Comparison of ENCODE assay signal across 18 cellular contexts in the genomic region with DNA sequence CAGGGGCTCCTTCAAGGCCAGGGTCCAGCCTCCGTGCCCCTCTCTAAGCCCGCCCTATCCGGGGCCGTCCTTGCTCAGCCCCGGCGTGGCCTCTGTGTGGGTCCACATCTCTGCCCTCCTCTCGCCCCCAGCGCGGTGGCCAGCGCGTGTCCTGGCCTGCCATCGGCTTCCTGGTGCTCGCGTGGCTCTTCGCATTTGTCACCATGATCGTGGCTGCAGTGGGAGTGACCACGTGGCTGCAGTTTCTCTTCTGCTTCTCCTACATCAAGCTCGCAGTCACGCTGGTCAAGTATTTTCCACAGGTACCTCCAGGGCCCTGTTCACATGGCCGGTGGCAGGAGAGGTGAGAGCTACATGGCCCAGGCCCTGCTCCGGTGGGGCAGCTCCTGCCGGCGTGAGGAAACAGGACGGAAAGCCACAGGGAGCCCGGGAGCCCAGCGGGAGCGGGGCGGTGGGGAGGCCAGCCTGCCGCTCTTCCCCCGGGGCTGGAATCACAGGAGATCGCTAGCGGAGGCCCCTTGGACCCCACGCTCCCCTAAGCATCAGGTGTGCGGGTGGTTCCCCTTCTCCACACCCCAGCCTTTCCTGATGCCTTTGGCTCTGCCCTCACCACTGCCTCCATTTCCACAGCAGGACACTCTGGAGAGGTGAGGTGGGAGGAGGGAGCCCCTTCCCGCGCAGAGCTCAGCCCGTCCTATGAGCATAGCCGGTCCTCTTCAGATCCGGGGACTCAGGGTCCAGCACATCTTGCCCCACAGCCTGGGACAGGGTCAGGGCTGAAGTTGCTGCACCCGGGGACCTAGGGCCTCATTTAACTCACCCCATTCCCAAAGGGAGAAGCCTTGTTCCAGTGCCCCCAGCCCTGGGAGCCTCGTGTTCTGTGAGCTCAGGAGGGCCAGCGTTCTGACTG. TPM values are rescaled to one million over a fixed set of nuclear protein-coding genes. Genes with fewer than 3 reads are reported as not detected.
DNase-seq lines count a peak whose midpoint lies in the region; ATAC-seq, FAIRE-seq and TF ChIP-seq lines count a peak whose summit lies in the region.
"Had no signal": no experiment of that assay in that cellular context is flagged by ENCODE, and none has a peak within 500 bp of the region (broad histone marks: within the 10 kb centered on the region; RNA-seq: fewer than 3 reads in every experiment).

No MANE protein-coding gene starts in this region.

- TF ChIP-seq EP300 in H1 (IDR thresholded peaks at IDR 0.05; ENCODE audit: borderline replicate concordance in 1 of 2, low read depth in 2 of 2, low read length in 2 of 2) = no peak

- no peaks in the 10 kb centered on the region for H3K79me2 ChIP-seq in H1 (ENCODE audit: control insufficient read depth in 1 of 2, insufficient read depth in 2 of 2, low read length in 2 of 2)

- no peak overlapping the region for H2BK15ac ChIP-seq in H1 (ENCODE audit: low read length)

- no peak overlapping the region for H3K23ac ChIP-seq in H1 (ENCODE audit: insufficient read length)

- H3K27me3 ChIP-seq in H1 (replicated peaks in 1 of 4; ENCODE audit: control insufficient read depth in 3 of 4, extremely low read depth in 1 of 4, insufficient read depth in 3 of 4, low read length in 3 of 4) = no peaks in the 10 kb centered on the region
- no peaks in the 10 kb centered on the region for H3K27me3 ChIP-seq in CD4-positive, alpha-beta T cell (ENCODE audit: control insufficient read depth, insufficient read depth, low read length)
- H3K27me3 ChIP-seq: gastrocnemius medialis, SJSA1 had no signal

- no peaks in the 10 kb centered on the region for H3K27me3 Mint-ChIP-seq in CD4-positive, alpha-beta T cell
- H3K27me3 Mint-ChIP-seq: activated naive CD8-positive, alpha-beta T cell had no signal

- H3K4me1 ChIP-seq in H1 (replicated peaks in 1 of 4; ENCODE audit: control insufficient read depth in 3 of 4, insufficient read depth in 4 of 4, low read length in 3 of 4) = peaks cover 0 to 3% (median 1%) of the 10 kb centered on the region in 4 experiments; a peak in 3 of 7 replicates

- no peak for ATAC-seq in CD4-positive, alpha-beta T cell (ENCODE audit: poor library complexity)
- ATAC-seq: gastrocnemius medialis had no signal

- peaks cover 0 to 6% (median 2%) of the 10 kb centered on the region in 4 experiments; a peak in 4 of 8 replicates for H3K36me3 ChIP-seq in H1 (ENCODE audit: control insufficient read depth in 2 of 4, insufficient read depth in 4 of 4, low read length in 3 of 4)

- H3K4me2 ChIP-seq in H1 (ENCODE audit: insufficient read depth in 1 of 2, low read depth in 2 of 2, low read length in 2 of 2) = no peak overlapping the region
- H3K4me2 ChIP-seq: KMS-11 had no signal

- H3K18ac ChIP-seq in H1 (ENCODE audit: extremely low read depth, low read length) = no peak overlapping the region

- no peak overlapping the region for H2BK5ac ChIP-seq in H1 (ENCODE audit: low read depth, low read length)

- H2AFZ ChIP-seq in H1 (ENCODE audit: low read length) = no peak overlapping the region

- no peak overlapping the region for H4K91ac ChIP-seq in H1 (replicated peaks; ENCODE audit: insufficient read length, low read length)

- CTCF ChIA-PET in H1 (lab: Charles Lee; ENCODE audit: partially characterized antibody) = interaction anchor here (1.5 to 4.2 kb wide), 3 partner anchors 9 to 25 kb away, joined by 5 to 20 read pairs (median 7); no protein-coding TSS in a partner anchor
- CTCF ChIA-PET in CD4-positive, alpha-beta T cell (lab: Charles Lee) = no interaction called here

- H3K14ac ChIP-seq in H1 (ENCODE audit: insufficient read length) = no peak overlapping the region

- H3K4ac ChIP-seq in H1 (replicated peaks; ENCODE audit: insufficient read length, low read depth, low read length) = no peak overlapping the region

- H3K4me1 Mint-ChIP-seq in CD4-positive, alpha-beta T cell (ENCODE audit: low read depth) = no peaks in the 10 kb centered on the region

- H2BK120ac ChIP-seq in H1 (replicated peaks; ENCODE audit: low read depth, low read length) = no peak overlapping the region

- H3K9me3 ChIP-seq in H1 (ENCODE audit: insufficient read depth in 2 of 2, low read depth in 1 of 2, low read length in 1 of 2) = no peaks in the 10 kb centered on the region
- H3K9me3 ChIP-seq in CD4-positive, alpha-beta T cell (ENCODE audit: control insufficient read depth, low read length) = no peaks in the 10 kb centered on the region
- H3K9me3 ChIP-seq: gastrocnemius medialis, SJSA1 had no signal

- peaks cover 4 to 5% of the 10 kb centered on the region in 2 experiments for H4K20me1 ChIP-seq in H1 (replicated peaks in 1 of 2; ENCODE audit: control insufficient read depth in 1 of 2, insufficient read depth in 2 of 2, low read length in 2 of 2)

- H3K23me2 ChIP-seq in H1 (ENCODE audit: low read depth, low read length) = no peaks in the 10 kb centered on the region; the same call in 1 of the 2 replicates

- no peak overlapping the region for H3K27ac ChIP-seq in H1 (ENCODE audit: low read depth, low read length)
- H3K27ac ChIP-seq in CD4-positive, alpha-beta T cell (ENCODE audit: low read depth, low read length) = no peak overlapping the region
- H3K27ac ChIP-seq: KMS-11 had no signal

- H3K4me3 ChIP-seq in H1 (ENCODE audit: extremely low read depth in 1 of 4, insufficient read depth in 2 of 4, low read depth in 3 of 4, low read length in 4 of 4) = no peak overlapping the region
- H3K4me3 ChIP-seq: gastrocnemius medialis, SJSA1 had no signal

- H3K36me3 Mint-ChIP-seq in CD4-positive, alpha-beta T cell (ENCODE audit: low read depth) = no peaks in the 10 kb centered on the region
- H3K36me3 Mint-ChIP-seq: activated naive CD8-positive, alpha-beta T cell had no signal

- no peak for TF ChIP-seq POLR2A in H1 (IDR thresholded peaks at IDR 0.05; ENCODE audit: control extremely low read depth in 1 of 2, low read depth in 2 of 2, low read length in 2 of 2)

- WGBS in H1 (ENCODE audit: extremely low coverage in 1 of 2, insufficient coverage in 1 of 2, insufficient read length in 1 of 2, insufficient replicate concordance in 2 of 2, low coverage in 1 of 2, low lambda C conversion rate in 2 of 2, missing lambda C conversion rate in 1 of 2), 2 experiments = 93% methylated on average over 35 of the region's 42 CpGs; no CpG with 5 or more reads in 1 of the 2 experiments

- H2AK5ac ChIP-seq in H1 (ENCODE audit: low read depth, low read length) = no peak overlapping the region

- intact Hi-C loops in posterior vena cava (cut with DNase I) = no loop called here
- intact Hi-C loops in CD4-positive, alpha-beta T cell (cut with DNase I, micrococcal nuclease) = no loop called here

- FAIRE-seq in HTR-8/SVneo (lab: Jason Lieb, UNC) = peak; percentile 67
- FAIRE-seq in H1 (lab: Jason Lieb, UNC) = no peak
- FAIRE-seq: D721Med had no signal

- peak; percentile 61 for DNase-seq in Ammon's horn (ENCODE audit: low spot score)
- no peak for DNase-seq in HTR-8/SVneo (ENCODE audit: insufficient read length, low spot score)
- DNase-seq in H1 (ENCODE audit: low read depth in 1 of 2, low spot score in 2 of 2) = no peak
- peak; percentile 80 for DNase-seq in posterior vena cava (ENCODE audit: low spot score)
- no peak for DNase-seq in NCI-H345 treated with DMSO at 0.1 percent for 48 hours (lab: John Stamatoyannopoulos, UW; ENCODE audit: unreplicated experiment)
- no peak for DNase-seq in activated CD8-positive, alpha-beta memory T cell treated with anti-CD3 and anti-CD28 coated beads for 24 hours
- no peak for DNase-seq in NCI-H1694 (lab: John Stamatoyannopoulos, UW)
- no peak for DNase-seq in CD4-positive, alpha-beta T cell
- DNase-seq: activated CD4-positive, alpha-beta T cell treated with anti-CD3 and anti-CD28 coated beads for 4 hours; cerebellar nuclear complex; gastrocnemius medialis; mesendoderm; NCI-H1436; NCI-H446 had no signal

- no peak overlapping the region for H2BK12ac ChIP-seq in H1 (ENCODE audit: low read depth, low read length)

- H4K5ac ChIP-seq in H1 (ENCODE audit: insufficient read length, low read depth, low read length) = no peak overlapping the region

- peak overlapping the region; percentile 21 for H4K8ac ChIP-seq in H1 (ENCODE audit: extremely low read depth, insufficient read depth, low read length)

- H3K79me1 ChIP-seq in H1 (ENCODE audit: low read depth, low read length) = no peaks in the 10 kb centered on the region; the same call in 1 of the 2 replicates

- no peak overlapping the region for H3K56ac ChIP-seq in H1 (replicated peaks; ENCODE audit: insufficient read length, low read depth, low read length)

- POLR2A ChIA-PET in H1 (lab: Charles Lee; ENCODE audit: partially characterized antibody) = interaction anchor here (1.9 to 18.4 kb wide), 4 partner anchors 6 to 16 kb away, joined by 5 to 194 read pairs (median 102); partner anchors contain the start of genes EMC6 and TAX1BP3
- POLR2A ChIA-PET in CD4-positive, alpha-beta T cell (lab: Charles Lee) = no interaction called here

- TF ChIP-seq RAD21 in H1 (IDR thresholded peaks at IDR 0.05 in 1 of 2, conservative IDR thresholded peaks at IDR 0.05 in 1 of 2; ENCODE audit: low read depth in 2 of 2, low read length in 2 of 2) = no peak

- no peak overlapping the region for H3K27ac Mint-ChIP-seq in CD4-positive, alpha-beta T cell
- H3K27ac Mint-ChIP-seq: activated naive CD8-positive, alpha-beta T cell had no signal

- H3K9ac ChIP-seq in H1 (replicated peaks in 1 of 4; ENCODE audit: extremely low read depth in 1 of 4, low read depth in 3 of 4, low read length in 3 of 4) = no peak overlapping the region
- H3K9ac ChIP-seq: KMS-11 had no signal

- no peak overlapping the region for H2BK20ac ChIP-seq in H1 (ENCODE audit: low read length)

- H3K4me3 Mint-ChIP-seq in CD4-positive, alpha-beta T cell = no peak overlapping the region
- H3K4me3 Mint-ChIP-seq: activated naive CD8-positive, alpha-beta T cell had no signal

- no peaks in the 10 kb centered on the region for H3K9me3 Mint-ChIP-seq in CD4-positive, alpha-beta T cell

- TF ChIP-seq CTCF in H1 (IDR thresholded peaks at IDR 0.05; ENCODE audit: control extremely low read depth in 1 of 3, insufficient read depth in 1 of 3, low read depth in 1 of 3, low read length in 3 of 3) = no peak
- TF ChIP-seq CTCF in CD4-positive, alpha-beta T cell (IDR thresholded peaks at IDR 0.05) = no peak

RNA-seq across cellular contexts. Expression of gene TAX1BP3, which starts 10.2 kb away (rescaled TPM):
- total RNA-seq in H1 (2021; fragmentation: NEBNext Ultra II Directional; extraction: Animal tissue kit (Norgen Biotek cat#: 25700)) = 81.8 and 83.5 TPM in 2 replicates
- 65.3 and 87.8 TPM in 2 replicates for polyA plus RNA-seq in H1 (2011; rRNA removed)
- 57.7 TPM for polyA plus RNA-seq in H1 (2011; cell fraction: cytosol; rRNA removed)
- polyA plus RNA-seq in H1 (2011; cell fraction: nucleus; rRNA removed) = 65.3 TPM
- polyA plus RNA-seq in H1 (2012, experiment 1 of 2) = 52.0 to 62.8 TPM (median 59.9 TPM) in 4 replicates
- polyA plus RNA-seq in H1 (2012, experiment 2 of 2) = 59.4 TPM
- 43.5 TPM for polyA plus RNA-seq in H1 (2013, experiment 1 of 2)
- polyA plus RNA-seq in H1 (2013, experiment 2 of 2) = 41.3 TPM
- polyA minus RNA-seq in H1 (2011; rRNA and poly(A)+ RNA removed) = 24.4 and 26.0 TPM in 2 replicates
- 40.2 TPM for polyA minus RNA-seq in H1 (2011; cell fraction: cytosol; rRNA and poly(A)+ RNA removed)
- 31.9 TPM for polyA minus RNA-seq in H1 (2011; cell fraction: nucleus; rRNA and poly(A)+ RNA removed)
- 100 to 1,000 TPM; 106 to 126 TPM for total RNA-seq in posterior vena cava
- 1 to 10 TPM; 6.0 to 6.6 TPM for total RNA-seq in CD4-positive, alpha-beta T cell

RNA-seq across cellular contexts. Expression of gene EMC6, which starts 10.5 kb away (rescaled TPM):
- total RNA-seq in H1 (2021; fragmentation: NEBNext Ultra II Directional; extraction: Animal tissue kit (Norgen Biotek cat#: 25700)) = 81.5 and 86.5 TPM in 2 replicates
- polyA plus RNA-seq in H1 (2011; rRNA removed) = 193 and 201 TPM in 2 replicates
- 142 TPM for polyA plus RNA-seq in H1 (2011; cell fraction: cytosol; rRNA removed)
- polyA plus RNA-seq in H1 (2011; cell fraction: nucleus; rRNA removed) = 66.9 TPM
- polyA plus RNA-seq in H1 (2012, experiment 1 of 2) = 63.1 to 87.1 TPM (median 69.6 TPM) in 4 replicates
- 188 TPM for polyA plus RNA-seq in H1 (2012, experiment 2 of 2)
- 195 TPM for polyA plus RNA-seq in H1 (2013, experiment 1 of 2)
- polyA plus RNA-seq in H1 (2013, experiment 2 of 2) = 204 TPM
- polyA minus RNA-seq in H1 (2011; rRNA and poly(A)+ RNA removed) = 7.8 and 11.7 TPM in 2 replicates
- polyA minus RNA-seq in H1 (2011; cell fraction: cytosol; rRNA and poly(A)+ RNA removed) = 45.8 TPM
- 29.2 TPM for polyA minus RNA-seq in H1 (2011; cell fraction: nucleus; rRNA and poly(A)+ RNA removed)
- total RNA-seq in posterior vena cava = 10 to 100 TPM; 23.7 to 24.7 TPM
- total RNA-seq in CD4-positive, alpha-beta T cell = 10 to 100 TPM; 28.8 to 29.6 TPM

RNA-seq across cellular contexts. Expression of gene CTNS, which starts 21.6 kb away (rescaled TPM):
- total RNA-seq in H1 (2021; fragmentation: NEBNext Ultra II Directional; extraction: Animal tissue kit (Norgen Biotek cat#: 25700)) = 12.9 and 16.4 TPM in 2 replicates
- 11.6 and 13.1 TPM in 2 replicates for polyA plus RNA-seq in H1 (2011; rRNA removed)
- polyA plus RNA-seq in H1 (2011; cell fraction: cytosol; rRNA removed) = 11.9 TPM
- polyA plus RNA-seq in H1 (2011; cell fraction: nucleus; rRNA removed) = 22.3 TPM
- polyA plus RNA-seq in H1 (2012, experiment 1 of 2) = 13.0 to 16.4 TPM (median 15.1 TPM) in 4 replicates
- polyA plus RNA-seq in H1 (2012, experiment 2 of 2) = 19.1 TPM
- 22.0 TPM for polyA plus RNA-seq in H1 (2013, experiment 1 of 2)
- 21.1 TPM for polyA plus RNA-seq in H1 (2013, experiment 2 of 2)
- polyA minus RNA-seq in H1 (2011; rRNA and poly(A)+ RNA removed) = 12.1 and 12.4 TPM in 2 replicates
- polyA minus RNA-seq in H1 (2011; cell fraction: cytosol; rRNA and poly(A)+ RNA removed) = 6.5 TPM
- polyA minus RNA-seq in H1 (2011; cell fraction: nucleus; rRNA and poly(A)+ RNA removed) = 13.1 TPM
- 10 to 100 TPM in 1 of 2 donors, 1 to 10 TPM in 1; 9.2 to 11.7 TPM for total RNA-seq in posterior vena cava
- total RNA-seq in CD4-positive, alpha-beta T cell = 1 to 10 TPM; 3.3 to 4.9 TPM

RNA-seq across cellular contexts. Expression of gene SHPK, which starts 22.1 kb away (rescaled TPM):
- 36.7 and 37.3 TPM in 2 replicates for total RNA-seq in H1 (2021; fragmentation: NEBNext Ultra II Directional; extraction: Animal tissue kit (Norgen Biotek cat#: 25700))
- polyA plus RNA-seq in H1 (2011; rRNA removed) = 28.6 and 35.5 TPM in 2 replicates
- polyA plus RNA-seq in H1 (2011; cell fraction: cytosol; rRNA removed) = 31.3 TPM
- polyA plus RNA-seq in H1 (2011; cell fraction: nucleus; rRNA removed) = 30.6 TPM
- polyA plus RNA-seq in H1 (2012, experiment 1 of 2) = 23.2 to 29.6 TPM (median 26.8 TPM) in 4 replicates
- 30.1 TPM for polyA plus RNA-seq in H1 (2012, experiment 2 of 2)
- polyA plus RNA-seq in H1 (2013, experiment 1 of 2) = 17.8 TPM
- polyA plus RNA-seq in H1 (2013, experiment 2 of 2) = 18.5 TPM
- polyA minus RNA-seq in H1 (2011; rRNA and poly(A)+ RNA removed) = 52.4 and 60.5 TPM in 2 replicates
- 28.8 TPM for polyA minus RNA-seq in H1 (2011; cell fraction: cytosol; rRNA and poly(A)+ RNA removed)
- 26.7 TPM for polyA minus RNA-seq in H1 (2011; cell fraction: nucleus; rRNA and poly(A)+ RNA removed)
- total RNA-seq in posterior vena cava = 10 to 100 TPM in 1 of 2 donors, 1 to 10 TPM in 1; 6.1 to 13.3 TPM
- 1 to 10 TPM; 3.4 TPM for total RNA-seq in CD4-positive, alpha-beta T cell

RNA-seq across cellular contexts. Expression of gene P2RX5, which starts 37.8 kb away (rescaled TPM):
- total RNA-seq in H1 (2021; fragmentation: NEBNext Ultra II Directional; extraction: Animal tissue kit (Norgen Biotek cat#: 25700)) = 15.5 and 15.6 TPM in 2 replicates
- polyA plus RNA-seq in H1 (2011; rRNA removed) = 12.0 and 14.2 TPM in 2 replicates
- 11.7 TPM for polyA plus RNA-seq in H1 (2011; cell fraction: cytosol; rRNA removed)
- 16.5 TPM for polyA plus RNA-seq in H1 (2011; cell fraction: nucleus; rRNA removed)
- 12.6 to 18.3 TPM (median 15.5 TPM) in 4 replicates for polyA plus RNA-seq in H1 (2012, experiment 1 of 2)
- 17.0 TPM for polyA plus RNA-seq in H1 (2012, experiment 2 of 2)
- polyA plus RNA-seq in H1 (2013, experiment 1 of 2) = 9.6 TPM
- 10.6 TPM for polyA plus RNA-seq in H1 (2013, experiment 2 of 2)
- 11.4 and 14.2 TPM in 2 replicates for polyA minus RNA-seq in H1 (2011; rRNA and poly(A)+ RNA removed)
- 6.0 TPM for polyA minus RNA-seq in H1 (2011; cell fraction: cytosol; rRNA and poly(A)+ RNA removed)
- 6.3 TPM for polyA minus RNA-seq in H1 (2011; cell fraction: nucleus; rRNA and poly(A)+ RNA removed)
- 1 to 10 TPM in 1 of 2 donors, under 1 TPM in 1; 0.93 to 2.0 TPM for total RNA-seq in posterior vena cava
- total RNA-seq in CD4-positive, alpha-beta T cell = 10 to 100 TPM; 14.3 to 16.0 TPM
- total RNA-seq: SJSA1 had no signal

Comparison
In these comparisons a context has a peak if more than half of its experiments do, and no peak if none do; other contexts are left out.
1. DNase-seq: peak in Ammon's horn (single experiment) and posterior vena cava (single experiment); none in HTR-8/SVneo (single experiment), H1 (0 of 2), NCI-H345 treated with DMSO at 0.1 percent for 48 hours (single experiment), activated CD8-positive, alpha-beta memory T cell treated with anti-CD3 and anti-CD28 coated beads for 24 hours (single experiment), NCI-H1694 (single experiment) and CD4-positive, alpha-beta T cell (0 of 10).
2. RNA of gene TAX1BP3, which starts 10.2 kb away (total RNA-seq): 106 to 126 TPM in posterior vena cava and 81.8 to 83.5 TPM in H1; 6.0 to 6.6 TPM in CD4-positive, alpha-beta T cell; every median in the first group is over 10 times any median in the second.